Comparison of ENCODE assay signal across 26 cellular contexts in genomic region chr18:8439091-8439490, GRCh38.
"Had no signal": no experiment of that assay in that cellular context is flagged by ENCODE, and none has a peak within 500 bp of the region (broad histone marks: within the 10 kb centered on the region; RNA-seq: fewer than 3 reads in every experiment).

No MANE protein-coding gene starts in this region.

- H3K27me3 ChIP-seq: body of pancreas, breast epithelium, SJCRH30 had no signal

- H3K4me1 ChIP-seq: body of pancreas, breast epithelium, SJCRH30 had no signal

- ATAC-seq: activated CD8-positive, alpha-beta T cell treated with anti-CD3 and anti-CD28 coated beads, Interleukin-2, amount 10 ng/mL, durations not matched to agents 7 days and 5 days; body of pancreas had no signal

- H3K36me3 ChIP-seq: breast epithelium, SJCRH30 had no signal

- H3K4me1 Mint-ChIP-seq: activated CD4-positive, alpha-beta T cell treated with anti-CD3 and anti-CD28 coated beads, Interleukin-2, amount 10 ng/mL, durations not matched to agents 7 days and 5 days; activated naive CD4-positive, alpha-beta T cell treated with anti-CD3 and anti-CD28 coated beads, Interleukin-2, amount 50 U/mL, for 24 hours; activated naive CD8-positive, alpha-beta T cell treated with anti-CD3 and anti-CD28 coated beads, Interleukin-2, amount 10 ng/mL, durations not matched to agents 7 days and 5 days had no signal

- H3K4me3 ChIP-seq: body of pancreas, breast epithelium, PC-9, SJCRH30, SK-N-MC had no signal

- H3K27ac Mint-ChIP-seq: activated CD4-positive, alpha-beta T cell treated with anti-CD3 and anti-CD28 coated beads, Interleukin-2, amount 10 ng/mL, durations not matched to agents 7 days and 5 days; activated CD8-positive, alpha-beta T cell treated with anti-CD3 and anti-CD28 coated beads, Interleukin-2, amount 10 ng/mL, durations not matched to agents 7 days and 5 days; activated naive CD4-positive, alpha-beta T cell treated with anti-CD3 and anti-CD28 coated beads, Interleukin-2, amount 50 U/mL, for 24 hours; activated naive CD8-positive, alpha-beta T cell treated with anti-CD3 and anti-CD28 coated beads, Interleukin-2, amount 10 ng/mL, durations not matched to agents 7 days and 5 days; activated T-cell treated with anti-CD3 and anti-CD28 coated beads, Interleukin-2, amount 50 U/mL, for 24 hours; activated T-helper 2 cell treated with anti-CD3 and anti-CD28 coated beads, Interferon-gamma antibody, Interleukin-2, Interleukin-4, amounts not matched to agents 10 μg/mL and 5 μg/mL and 100 μg/mL, durations not matched to agents 14 hours and 24 hours and 36 hours had no signal

- H3K9me3 ChIP-seq: body of pancreas, SJCRH30 had no signal

- H2AFZ ChIP-seq: PC-9 had no signal

- H3K9me3 Mint-ChIP-seq: activated CD4-positive, alpha-beta T cell treated with anti-CD3 and anti-CD28 coated beads, Interleukin-2, amount 10 ng/mL, durations not matched to agents 7 days and 5 days; activated T-helper 2 cell treated with anti-CD3 and anti-CD28 coated beads, Interferon-gamma antibody, Interleukin-2, Interleukin-4, amounts not matched to agents 10 μg/mL and 5 μg/mL and 100 μg/mL, durations not matched to agents 14 hours and 24 hours and 36 hours had no signal

- H3K27ac ChIP-seq: body of pancreas, breast epithelium, PC-9, SJCRH30, SK-N-MC had no signal

- H3K36me3 Mint-ChIP-seq: activated naive CD4-positive, alpha-beta T cell treated with anti-CD3 and anti-CD28 coated beads, Interleukin-2, amount 50 U/mL, for 24 hours; activated naive CD8-positive, alpha-beta T cell treated with anti-CD3 and anti-CD28 coated beads, Interleukin-2, amount 10 ng/mL, durations not matched to agents 7 days and 5 days had no signal

- DNase-seq: activated CD4-positive, alpha-beta T cell treated with anti-CD3 and anti-CD28 coated beads, Interleukin-2, amount 10 ng/mL, durations not matched to agents 7 days and 5 days; activated CD4-positive, alpha-beta T cell treated with anti-CD3 and anti-CD28 coated beads, Interleukin-2, amount 50 U/mL, for 48 hours; activated CD8-positive, alpha-beta T cell treated with anti-CD3 and anti-CD28 coated beads, Interleukin-2, amount 10 ng/mL, durations not matched to agents 7 days and 5 days; activated gamma-delta T cell; activated naive CD4-positive, alpha-beta T cell treated with Interleukin-2 at 50 U/mL for 16 hours; activated naive CD8-positive, alpha-beta T cell treated with anti-CD3 and anti-CD28 coated beads, Interleukin-2, amount 10 ng/mL, durations not matched to agents 7 days and 5 days; activated T-cell treated with anti-CD3 and anti-CD28 coated beads, Interleukin-2, amount 50 U/mL, for 24 hours; amygdala; body of pancreas; Kasumi-1; KG1; NCI-H1105; NCI-H1436; NCI-H187; NCI-H2029 treated with DMSO at 0.1 percent for 48 hours; NCI-H2107; NCI-H2171; NCI-H446 treated with DMSO at 0.1 percent for 48 hours; NCI-H524; Right ventricle myocardium superior had no signal

- H3K4me2 ChIP-seq: PC-9 had no signal

- H3K4me3 Mint-ChIP-seq: activated CD4-positive, alpha-beta T cell treated with anti-CD3 and anti-CD28 coated beads, Interleukin-2, amount 10 ng/mL, durations not matched to agents 7 days and 5 days; activated CD8-positive, alpha-beta T cell treated with anti-CD3 and anti-CD28 coated beads, Interleukin-2, amount 10 ng/mL, durations not matched to agents 7 days and 5 days; activated naive CD4-positive, alpha-beta T cell treated with anti-CD3 and anti-CD28 coated beads, Interleukin-2, amount 50 U/mL, for 24 hours; activated naive CD8-positive, alpha-beta T cell treated with anti-CD3 and anti-CD28 coated beads, Interleukin-2, amount 10 ng/mL, durations not matched to agents 7 days and 5 days; activated T-cell treated with anti-CD3 and anti-CD28 coated beads, Interleukin-2, amount 50 U/mL, for 24 hours had no signal

- H3K27me3 Mint-ChIP-seq: activated CD4-positive, alpha-beta T cell treated with anti-CD3 and anti-CD28 coated beads, Interleukin-2, amount 10 ng/mL, durations not matched to agents 7 days and 5 days; activated naive CD4-positive, alpha-beta T cell treated with anti-CD3 and anti-CD28 coated beads, Interleukin-2, amount 50 U/mL, for 24 hours; activated naive CD8-positive, alpha-beta T cell treated with anti-CD3 and anti-CD28 coated beads, Interleukin-2, amount 10 ng/mL, durations not matched to agents 7 days and 5 days; activated T-cell treated with anti-CD3 and anti-CD28 coated beads, Interleukin-2, amount 50 U/mL, for 24 hours had no signal
